ENCODE assay signal across 8 cellular contexts in the genomic region with DNA sequence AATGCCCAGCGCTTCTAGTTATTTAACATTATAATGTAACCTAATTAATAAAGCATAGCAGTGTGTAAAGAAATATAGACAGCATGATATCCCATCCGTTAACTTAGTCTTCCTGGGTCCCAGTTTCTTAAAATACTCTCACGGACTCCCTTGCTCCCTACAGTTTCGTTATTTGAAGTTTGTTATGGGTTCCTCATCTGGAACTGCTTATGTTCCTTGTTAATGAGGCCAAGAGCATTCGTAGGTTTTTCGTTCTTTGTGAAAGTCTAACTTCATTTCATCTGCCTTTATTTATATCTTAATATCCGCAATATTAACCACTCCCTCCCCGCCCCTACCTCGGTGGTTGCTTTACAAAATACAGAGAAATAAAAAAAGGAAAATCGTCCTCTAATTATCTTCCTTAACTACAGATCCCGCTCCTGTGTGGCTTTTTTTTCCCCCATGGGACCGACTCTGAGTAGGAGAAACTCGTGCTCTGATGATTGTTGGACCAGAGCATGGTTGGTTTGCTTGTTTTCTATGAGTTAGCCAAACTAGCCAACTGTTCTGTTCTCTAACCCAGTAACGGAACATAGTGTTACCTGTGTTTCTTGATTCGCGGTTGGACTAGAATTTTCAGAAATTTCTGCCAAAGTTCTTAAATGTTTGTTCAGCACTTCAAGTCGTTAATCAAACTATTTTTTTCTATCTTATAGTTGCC. TPM values are rescaled to one million over a fixed set of nuclear protein-coding genes. Genes with fewer than 3 reads are reported as not detected.
DNase-seq lines count a peak whose midpoint lies in the region; ATAC-seq and TF ChIP-seq lines count a peak whose summit lies in the region.

No MANE protein-coding gene starts in this region.

- TSS peak; percentile 68 for BruUV-seq in A673 (replicated peaks; lab: Mats Ljungman, UMichigan)

- POLR2A ChIA-PET in A673 (lab: Charles Lee; ENCODE audit: low non-redundant PET) (no interaction called here), WTC11 (lab: Charles Lee) (no interaction called here)

- peaks cover 3% of the 10 kb centered on the region for H3K27me3 Mint-ChIP-seq in GM23338 (ENCODE audit: insufficient read depth, low read depth, poor library complexity)
- H3K27me3 Mint-ChIP-seq in WTC11 (ENCODE audit: low read depth): no peaks in the 10 kb centered on the region

- peak overlapping the region; percentile 94 for H3K4me3 Mint-ChIP-seq in GM23338
- peak overlapping the region; percentile 94 for H3K4me3 Mint-ChIP-seq in WTC11

- H4K20me1 ChIP-seq in GM23338 (replicated peaks; ENCODE audit: insufficient read depth): peaks cover 17% of the 10 kb centered on the region

- DNase-seq in A673 (ENCODE audit: low spot score) (peak; percentile 30), GM23338 (ENCODE audit: low spot score) (peak; percentile 11), WTC11 (ENCODE audit: low spot score) (no peak), germinal center (ENCODE audit: low spot score) (peak; percentile 11), prostate gland (ENCODE audit: low spot score) (peak; percentile 51), ureter (ENCODE audit: low spot score) (no peak)
- no peak for DNase-seq in stimulated activated CD4-positive, alpha-beta T cell treated with anti-CD3 and anti-CD28 coated beads, Interleukin-12 subunit alpha, Interleukin-12 subunit beta, amount 100 ng/mL, for 4 hours

- H3F3A ChIP-seq in GM23338 (replicated peaks; ENCODE audit: low read depth): no peaks in the 10 kb centered on the region

- H3K9me2 ChIP-seq in GM23338 (ENCODE audit: insufficient read depth): no peaks in the 10 kb centered on the region

- H3K36me3 ChIP-seq in A673 (ENCODE audit: insufficient read depth, low read length, poor library complexity, severe bottlenecking) (peaks cover 23% of the 10 kb centered on the region), GM23338 (ENCODE audit: insufficient read depth) (peaks cover 21% of the 10 kb centered on the region), prostate gland (peaks cover 0 to 3% of the 10 kb centered on the region in 2 donors)

- H3K4me1 Mint-ChIP-seq in GM23338 (peaks cover 9% of the 10 kb centered on the region; the same call in 2 of the 3 replicates), WTC11 (peaks cover 10% of the 10 kb centered on the region)

- H3K9me3 ChIP-seq in A673 (ENCODE audit: low read depth, low read length, poor library complexity, severe bottlenecking): no peaks in the 10 kb centered on the region
- H3K9me3 ChIP-seq in prostate gland: no peaks in the 10 kb centered on the region

- H3K27ac Mint-ChIP-seq in GM23338 (peak overlapping the region; percentile 93), WTC11 (peak overlapping the region; percentile 93)

- CTCF ChIA-PET in A673 (lab: Charles Lee): no interaction called here
- CTCF ChIA-PET in WTC11 (lab: Charles Lee): interaction anchor here (1.0 kb wide), 1 partner anchor 80 kb away, joined by 3 read pairs; no protein-coding TSS in a partner anchor

- no peaks in the 10 kb centered on the region for H3K27me3 ChIP-seq in A673 (replicated peaks; ENCODE audit: insufficient read depth, low read depth, low read length, poor library complexity)
- no peaks in the 10 kb centered on the region for H3K27me3 ChIP-seq in GM23338 (ENCODE audit: insufficient read depth)
- H3K27me3 ChIP-seq in prostate gland (replicated peaks; ENCODE audit: insufficient read depth): no peaks in the 10 kb centered on the region

- TF ChIP-seq CTCF in A673 (conservative IDR thresholded peaks at IDR 0.05; ENCODE audit: low read depth, low read length) (no peak), GM23338 (conservative IDR thresholded peaks at IDR 0.05; ENCODE audit: low read depth in 2 of 2) (no peak), WTC11 (IDR thresholded peaks at IDR 0.05) (no peak), prostate gland (IDR thresholded peaks at IDR 0.05) (no peak)

- H3K4me2 ChIP-seq in GM23338: peak overlapping the region; percentile 88

- no peak for TF ChIP-seq POLR2A in prostate gland (IDR thresholded peaks at IDR 0.05)

- H3K36me3 Mint-ChIP-seq in GM23338 (ENCODE audit: low read depth) (peaks cover 27% of the 10 kb centered on the region), WTC11 (peaks cover 18% of the 10 kb centered on the region)

- 8% methylated on average over 17 of the region's 17 CpGs for WGBS in prostate gland

- H3K4me3 ChIP-seq in A673 (ENCODE audit: low read depth, low read length, poor library complexity, severe bottlenecking): peak overlapping the region; percentile 89
- H3K4me3 ChIP-seq in GM23338: peak overlapping the region; percentile 58
- peak overlapping the region; percentile 74 to 84 for H3K4me3 ChIP-seq in prostate gland

- intact Hi-C loops in A673 (cut with micrococcal nuclease; ENCODE audit: unreplicated experiment) (no loop called here), prostate gland (cut with DNase I) (loop anchor here (2.0 kb wide), 1 partner anchor 33 kb away; the partner anchor contains the start of gene TMEM220)

- H3K4me1 ChIP-seq in A673 (ENCODE audit: insufficient read depth, low read length, poor library complexity, severe bottlenecking) (peaks cover 23% of the 10 kb centered on the region), GM23338 (ENCODE audit: insufficient read depth) (no peaks in the 10 kb centered on the region; the same call in 1 of the 2 replicates), prostate gland (replicated peaks) (peaks cover 3% of the 10 kb centered on the region)

- H3K79me2 ChIP-seq in GM23338 (replicated peaks; ENCODE audit: insufficient read depth): peaks cover 53% of the 10 kb centered on the region

- no peaks in the 10 kb centered on the region for H3K9me3 Mint-ChIP-seq in GM23338
- no peaks in the 10 kb centered on the region for H3K9me3 Mint-ChIP-seq in WTC11

- ATAC-seq in GM23338 (no peak), WTC11 (no peak), GM18502 (IDR thresholded peaks at IDR 0.05; ENCODE audit: poor library complexity, unreplicated experiment) (no peak)

- peak overlapping the region; percentile 30; the same call in 1 of the 2 replicates for H2AFZ ChIP-seq in GM23338

- H3K27ac ChIP-seq in A673 (ENCODE audit: low read depth, low read length, poor library complexity, severe bottlenecking) (peak overlapping the region; percentile 79), GM23338 (ENCODE audit: low read depth) (peak overlapping the region; percentile 82), prostate gland (peak overlapping the region; percentile 94 to 98)

TF ChIP-seq in GM23338, 12 proteins besides CTCF, POLR2A, EP300 and RAD21 (continues in another document):
- TF ChIP-seq POLR2AphosphoS5 (IDR thresholded peaks at IDR 0.05; ENCODE audit: low read depth): no peak
- TF ChIP-seq EZH2 (IDR thresholded peaks at IDR 0.05; ENCODE audit: low read depth, unreplicated experiment): no peak
- TF ChIP-seq JUNB (IDR thresholded peaks at IDR 0.05; ENCODE audit: unreplicated experiment): no peak
- TF ChIP-seq CREB1 (CRISPR knock-in tag; IDR thresholded peaks at IDR 0.05; ENCODE audit: low read depth): no peak
- no peak for TF ChIP-seq ZNF331 (CRISPR knock-in tag; IDR thresholded peaks at IDR 0.05; ENCODE audit: low read depth)

TF ChIP-seq in WTC11, 78 proteins besides CTCF, POLR2A, EP300 and RAD21 (continues in another document):
- TF ChIP-seq ZNF121 (CRISPR knock-in tag; IDR thresholded peaks at IDR 0.05): no peak
- TF ChIP-seq NR2C2 (CRISPR knock-in tag; IDR thresholded peaks at IDR 0.05): no peak
- TF ChIP-seq, protein P1, sequence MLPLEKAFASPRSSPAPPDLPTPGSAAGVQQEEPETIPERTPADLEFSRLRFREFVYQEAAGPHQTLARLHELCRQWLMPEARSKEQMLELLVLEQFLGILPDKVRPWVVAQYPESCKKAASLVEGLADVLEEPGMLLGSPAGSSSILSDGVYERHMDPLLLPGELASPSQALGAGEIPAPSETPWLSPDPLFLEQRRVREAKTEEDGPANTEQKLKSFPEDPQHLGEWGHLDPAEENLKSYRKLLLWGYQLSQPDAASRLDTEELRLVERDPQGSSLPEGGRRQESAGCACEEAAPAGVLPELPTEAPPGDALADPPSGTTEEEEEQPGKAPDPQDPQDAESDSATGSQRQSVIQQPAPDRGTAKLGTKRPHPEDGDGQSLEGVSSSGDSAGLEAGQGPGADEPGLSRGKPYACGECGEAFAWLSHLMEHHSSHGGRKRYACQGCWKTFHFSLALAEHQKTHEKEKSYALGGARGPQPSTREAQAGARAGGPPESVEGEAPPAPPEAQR (CRISPR knock-in tag; IDR thresholded peaks at IDR 0.05): no peak
- TF ChIP-seq CBFB (CRISPR knock-in tag; IDR thresholded peaks at IDR 0.05; ENCODE audit: low read depth): no peak
- no peak for TF ChIP-seq NFATC4 (CRISPR knock-in tag; IDR thresholded peaks at IDR 0.05)
- TF ChIP-seq, protein P2, sequence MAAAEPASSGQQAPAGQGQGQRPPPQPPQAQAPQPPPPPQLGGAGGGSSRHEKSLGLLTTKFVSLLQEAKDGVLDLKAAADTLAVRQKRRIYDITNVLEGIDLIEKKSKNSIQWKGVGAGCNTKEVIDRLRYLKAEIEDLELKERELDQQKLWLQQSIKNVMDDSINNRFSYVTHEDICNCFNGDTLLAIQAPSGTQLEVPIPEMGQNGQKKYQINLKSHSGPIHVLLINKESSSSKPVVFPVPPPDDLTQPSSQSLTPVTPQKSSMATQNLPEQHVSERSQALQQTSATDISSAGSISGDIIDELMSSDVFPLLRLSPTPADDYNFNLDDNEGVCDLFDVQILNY (CRISPR knock-in tag; IDR thresholded peaks at IDR 0.05): no peak

RNA-seq across cellular contexts. Expression of gene ADPRM, which starts 0.9 kb away (rescaled TPM):
- total RNA-seq in A673 (2021) (8.4 and 9.2 TPM in 2 replicates), WTC11 (2021) (6.6 to 7.5 TPM (median 7.4 TPM) in 3 replicates), prostate gland (10 to 100 TPM in 1 of 2 donors, 1 to 10 TPM in 1; 9.7 to 23.1 TPM), ureter (12.8 TPM)
- 4.8 and 8.8 TPM in 2 replicates for total RNA-seq in GM23338 (2014; rRNA removed; shearing (Covaris generic))
- polyA plus RNA-seq in GM23338 (2016; fragmentation: Nextera tagmentation; extraction: Ambion mirVana): 6.8 and 7.6 TPM in 2 replicates

RNA-seq across cellular contexts. Expression of gene SCO1, which starts 0.9 kb away (rescaled TPM):
- total RNA-seq in A673 (2021) (42.2 and 43.2 TPM in 2 replicates), WTC11 (2021) (56.9 to 63.8 TPM (median 61.6 TPM) in 3 replicates), prostate gland (10 to 100 TPM; 21.7 to 38.3 TPM), ureter (35.9 TPM)
- total RNA-seq in GM23338 (2014; rRNA removed; shearing (Covaris generic)): 69.4 and 72.5 TPM in 2 replicates
- polyA plus RNA-seq in GM23338 (2016; fragmentation: Nextera tagmentation; extraction: Ambion mirVana): 37.6 and 43.9 TPM in 2 replicates

RNA-seq across cellular contexts. Expression of gene TMEM220, which starts 31.6 kb away (rescaled TPM):
- total RNA-seq in A673 (2021) (0.11 and 1.4 TPM in 2 replicates), WTC11 (2021) (2.4 to 4.0 TPM (median 2.9 TPM) in 3 replicates), prostate gland (10 to 100 TPM; 18.4 to 30.1 TPM), ureter (17.6 TPM)
- 1.2 and 3.1 TPM in 2 replicates for total RNA-seq in GM23338 (2014; rRNA removed; shearing (Covaris generic))
- polyA plus RNA-seq in GM23338 (2016; fragmentation: Nextera tagmentation; extraction: Ambion mirVana): 7.2 and 7.8 TPM in 2 replicates

RNA-seq across cellular contexts. Expression of gene MYH3, which starts 41.2 kb away (rescaled TPM):
- total RNA-seq in A673 (2021): 2.1 and 3.2 TPM in 2 replicates
- total RNA-seq in GM23338 (2014; rRNA removed; shearing (Covaris generic)): 1.1 and 1.8 TPM in 2 replicates
- polyA plus RNA-seq in GM23338 (2016; fragmentation: Nextera tagmentation; extraction: Ambion mirVana): 0.73 and 0.84 TPM in 2 replicates
- 1.5 to 2.6 TPM (median 1.6 TPM) in 3 replicates for total RNA-seq in WTC11 (2021)
- total RNA-seq in prostate gland: 10 to 100 TPM in 1 of 2 donors, 1 to 10 TPM in 1; 5.9 to 14.8 TPM
- 6.2 TPM for total RNA-seq in ureter

Comparison
In these comparisons a context has a peak if more than half of its experiments do, and no peak if none do; other contexts are left out.
1. DNase-seq: peak in A673 (single experiment), GM23338 (single experiment), germinal center (single experiment) and prostate gland (single experiment); none in WTC11 (single experiment), stimulated activated CD4-positive, alpha-beta T cell treated with anti-CD3 and anti-CD28 coated beads, Interleukin-12 subunit alpha, Interleukin-12 subunit beta, amount 100 ng/mL, for 4 hours (single experiment) and ureter (single experiment).
2. Peak in every context shown above with its lines, with median percentiles within 50 percentile points of each other: H3K27ac ChIP-seq and H3K4me3 ChIP-seq.